8 cellular contexts compared by ENCODE assay signal in the genomic region with DNA sequence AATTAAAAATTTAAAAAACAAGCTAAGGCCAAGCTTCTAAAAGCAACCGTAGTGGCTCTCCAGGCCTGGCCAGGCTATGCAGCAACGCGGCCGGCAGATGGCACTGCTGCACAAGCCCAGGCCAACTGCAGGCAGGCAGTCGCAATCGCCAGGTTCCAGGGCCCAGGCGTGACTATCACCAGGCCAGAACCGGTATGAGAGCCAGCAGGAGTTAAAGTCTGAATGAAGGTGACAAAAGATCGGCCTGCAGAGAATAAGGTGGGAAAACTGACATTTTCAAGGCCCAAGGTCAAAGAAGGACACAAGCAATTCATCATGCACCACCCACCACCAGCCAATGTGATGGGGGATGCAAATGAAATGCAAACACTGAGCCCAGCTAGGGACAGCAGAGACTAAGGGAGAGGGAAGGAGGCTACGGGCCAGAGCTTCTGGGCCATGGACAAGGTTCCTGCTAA. TPM values are rescaled to one million over a fixed set of nuclear protein-coding genes. Genes with fewer than 3 reads are reported as not detected.
DNase-seq lines count a peak whose midpoint lies in the region; ATAC-seq lines count a peak whose summit lies in the region.

No MANE protein-coding gene starts in this region.

- peaks cover under 1% of the 10 kb centered on the region for H3K27me3 Mint-ChIP-seq in central memory CD8-positive, alpha-beta T cell

- DNase-seq in Caki2 (ENCODE audit: low read depth) (peak; percentile 54), H7 (peak; percentile 89), NCI-H2171 treated with DMSO at 0.1 percent for 48 hours (lab: John Stamatoyannopoulos, UW) (peak; percentile 87), kidney glomerular epithelial cell (lab: John Stamatoyannopoulos, UW) (peak; percentile 48)
- peak; percentile 54 for DNase-seq in activated CD4-positive, alpha-beta T cell treated with anti-CD3 and anti-CD28 coated beads for 1 hour
- peak; percentile 44 to 52 for DNase-seq in central memory CD8-positive, alpha-beta T cell (ENCODE audit: low spot score in 2 of 2)
- peak; percentile 49 to 58 (median 54) for DNase-seq in stimulated activated CD4-positive, alpha-beta T cell treated with anti-CD3 and anti-CD28 coated beads, Interleukin-1b, Interleukin-23, amount 100 ng/mL, for 24 hours (ENCODE audit: low read depth in 4 of 4, low spot score in 1 of 4)

- ATAC-seq in central memory CD8-positive, alpha-beta T cell (replicated peaks; ENCODE audit: extremely low read depth, poor library complexity, severe bottlenecking): peak; percentile 58
- ATAC-seq in HG02571 (IDR thresholded peaks at IDR 0.05; ENCODE audit: unreplicated experiment): no peak

- peaks cover 3% of the 10 kb centered on the region for H3K36me3 Mint-ChIP-seq in central memory CD8-positive, alpha-beta T cell (ENCODE audit: insufficient read depth)

- H3K36me3 ChIP-seq in H7 (replicated peaks; ENCODE audit: control insufficient read depth, insufficient read depth, low read length): no peaks in the 10 kb centered on the region

- H3K27me3 ChIP-seq in H7 (ENCODE audit: control insufficient read depth, insufficient read depth, low read length): no peaks in the 10 kb centered on the region

- H3K4me1 Mint-ChIP-seq in central memory CD8-positive, alpha-beta T cell: no peaks in the 10 kb centered on the region

- H3K4me3 Mint-ChIP-seq in central memory CD8-positive, alpha-beta T cell: no peak overlapping the region

- in situ Hi-C loops in Caki2 (cut with HindIII; ENCODE audit: low pct_unique_long_range_greater_than_20kb, low sequenced_read_pairs): no loop called here

- no peaks in the 10 kb centered on the region for H3K9me3 Mint-ChIP-seq in central memory CD8-positive, alpha-beta T cell

- no peak overlapping the region for H3K27ac Mint-ChIP-seq in central memory CD8-positive, alpha-beta T cell (ENCODE audit: low read depth)

- H3K4me3 ChIP-seq in H7 (ENCODE audit: insufficient read depth, low read depth, low read length): no peak overlapping the region

RNA-seq across cellular contexts. Expression of a gene that starts 43.6 kb away (rescaled TPM):
- total RNA-seq in Caki2 (2014; rRNA removed; shearing (Covaris generic); ENCODE audit: low replicate concordance): not detected in 2 replicates
- 0.76 and 2.1 TPM in 2 replicates for total RNA-seq in H7 (2014; rRNA removed; shearing (Covaris generic))
